12 cellular contexts compared by ENCODE assay signal in genomic region chr19:13797870-13798269, GRCh38. TPM values are rescaled to one million over a fixed set of nuclear protein-coding genes. Genes with fewer than 3 reads are reported as not detected.
A peak's percentile ranks its signal among the peaks of the same experiment; 100 is the strongest.
DNase-seq lines count a peak whose midpoint lies in the region; ATAC-seq and TF ChIP-seq lines count a peak whose summit lies in the region.
"Had no signal": no experiment of that assay in that cellular context is flagged by ENCODE, and none has a peak within 500 bp of the region (broad histone marks: within the 10 kb centered on the region; RNA-seq: fewer than 3 reads in every experiment).

No MANE protein-coding gene starts in this region.

- H3K27me3 Mint-ChIP-seq in WTC11 (ENCODE audit: low read depth) = no peaks in the 10 kb centered on the region
- no peaks in the 10 kb centered on the region for H3K27me3 Mint-ChIP-seq in activated CD8-positive, alpha-beta memory T cell treated with anti-CD3 and anti-CD28 coated beads, Interleukin-2, amount 10 ng/mL, durations not matched to agents 7 days and 5 days

- peak overlapping the region; percentile 41; the same call in 1 of the 2 replicates for H3K9ac ChIP-seq in HCT116 (ENCODE audit: low read length)

- no peaks in the 10 kb centered on the region for H3K9me2 ChIP-seq in HCT116 (ENCODE audit: insufficient read depth)

- CTCF ChIA-PET in HCT116 (lab: Charles Lee) = interaction anchor here (1.2 to 1.3 kb wide), 3 partner anchors 37 to 65 kb away, joined by 3 read pairs; no protein-coding TSS in a partner anchor
- CTCF ChIA-PET in WTC11 (lab: Charles Lee) = interaction anchor here (0.5 to 4.0 kb wide), 7 partner anchors 11 to 634 kb away, joined by 3 to 27 read pairs (median 4); no protein-coding TSS in a partner anchor
- CTCF ChIA-PET in activated CD8-positive, alpha-beta memory T cell treated with anti-CD3 and anti-CD28 coated beads, Interleukin-2, amount 10 ng/mL, durations not matched to agents 7 days and 5 days (lab: Charles Lee) = interaction anchor here (1.2 to 6.3 kb wide), 4 partner anchors 10 to 65 kb away, joined by 3 to 39 read pairs (median 8); no protein-coding TSS in a partner anchor

- RAD21 ChIA-PET in HCT116 (lab: Charles Lee; ENCODE audit: low non-redundant PET in 1 of 2, low total read pairs in 2 of 2, uncharacterized antibody in 2 of 2, unreplicated experiment in 2 of 2) = interaction anchor here in 1 of 2 experiments (1.8 kb wide), 1 partner anchor 64 kb away, joined by 4 read pairs; no protein-coding TSS in a partner anchor

- H3K4me1 ChIP-seq in HCT116 (ENCODE audit: control insufficient read depth in 1 of 2, insufficient read depth in 2 of 2, low read length in 2 of 2) = peaks cover 36 to 52% of the 10 kb centered on the region in 2 experiments

- H3K79me2 ChIP-seq in HCT116 (ENCODE audit: insufficient read depth, low read length) = peaks cover 6% of the 10 kb centered on the region; the same call in 1 of the 2 replicates

- no peaks in the 10 kb centered on the region for H3K36me3 ChIP-seq in HCT116 (ENCODE audit: control insufficient read depth in 1 of 2, insufficient read depth in 2 of 2, low read length in 2 of 2)

- no peak for ATAC-seq in HCT116
- ATAC-seq in WTC11 = no peak
- no peak for ATAC-seq in activated CD8-positive, alpha-beta memory T cell treated with anti-CD3 and anti-CD28 coated beads, Interleukin-2, amount 10 ng/mL, durations not matched to agents 7 days and 5 days

- DNase-seq in HCT116 (ENCODE audit: low read depth, low spot score) (no peak), WTC11 (ENCODE audit: low spot score) (no peak), fibroblast of villous mesenchyme (ENCODE audit: low read depth) (peak; percentile 64), stromal cell of bone marrow (ENCODE audit: low read depth) (peak; percentile 48), T-helper 1 cell (no peak), NCI-H146 (lab: John Stamatoyannopoulos, UW) (no peak), NCI-H2081 treated with DMSO at 0.1 percent for 48 hours (lab: John Stamatoyannopoulos, UW) (no peak)
- no peak for DNase-seq in activated CD8-positive, alpha-beta memory T cell treated with anti-CD3 and anti-CD28 coated beads, Interleukin-2, amount 10 ng/mL, durations not matched to agents 7 days and 5 days
- DNase-seq: activated CD8-positive, alpha-beta memory T cell treated with anti-CD3 and anti-CD28 coated beads, Interleukin-2, amount 50 U/mL, for 4 hours; effector CD4-positive, alpha-beta T cell; SJCRH30; stimulated activated naive CD4-positive, alpha-beta T cell had no signal

- H3K4me3 Mint-ChIP-seq in WTC11 = no peak overlapping the region
- no peak overlapping the region for H3K4me3 Mint-ChIP-seq in activated CD8-positive, alpha-beta memory T cell treated with anti-CD3 and anti-CD28 coated beads, Interleukin-2, amount 10 ng/mL, durations not matched to agents 7 days and 5 days

- H3K27ac Mint-ChIP-seq in WTC11 = peak overlapping the region; percentile 15; the same call in 1 of the 2 replicates
- H3K27ac Mint-ChIP-seq in activated CD8-positive, alpha-beta memory T cell treated with anti-CD3 and anti-CD28 coated beads, Interleukin-2, amount 10 ng/mL, durations not matched to agents 7 days and 5 days = no peak overlapping the region

- TF ChIP-seq RAD21 in HCT116 (IDR thresholded peaks at IDR 0.05; ENCODE audit: low read depth) = no peak

- no peak overlapping the region for H2AFZ ChIP-seq in HCT116 (ENCODE audit: low read depth, low read length, poor library complexity, severe bottlenecking)

- POLR2A ChIA-PET in HCT116 (lab: Charles Lee) (interaction anchor here (0.6 to 1.6 kb wide), 4 partner anchors 55 to 75 kb away, joined by 3 to 8 read pairs (median 4); no protein-coding TSS in a partner anchor), WTC11 (lab: Charles Lee) (interaction anchor here (2.1 kb wide), 1 partner anchor 64 kb away, joined by 6 read pairs; no protein-coding TSS in a partner anchor)

- no peak overlapping the region for H3K4me3 ChIP-seq in HCT116 (replicated peaks in 1 of 2; ENCODE audit: low read depth in 1 of 2, low read length in 2 of 2)
- H3K4me3 ChIP-seq in fibroblast of villous mesenchyme (ENCODE audit: low read depth, low read length) = no peak overlapping the region

- BruUV-seq in HCT116 (replicated peaks; lab: Mats Ljungman, UMichigan) = no TSS peak

- TF ChIP-seq POLR2A in HCT116 (IDR thresholded peaks at IDR 0.05; ENCODE audit: borderline replicate concordance, extremely low read depth, insufficient read depth, insufficient read length) = no peak

- no peaks in the 10 kb centered on the region for H3K9me3 ChIP-seq in HCT116 (ENCODE audit: control insufficient read depth in 1 of 2, insufficient read depth in 1 of 2, low read depth in 1 of 2, low read length in 2 of 2)
- H3K9me3 ChIP-seq: SJCRH30 had no signal

- H3K4me1 Mint-ChIP-seq in WTC11 = peaks cover 16% of the 10 kb centered on the region
- H3K4me1 Mint-ChIP-seq in activated CD8-positive, alpha-beta memory T cell treated with anti-CD3 and anti-CD28 coated beads, Interleukin-2, amount 10 ng/mL, durations not matched to agents 7 days and 5 days = peaks cover 18% of the 10 kb centered on the region

- no peak for TF ChIP-seq CTCF in HCT116 (IDR thresholded peaks at IDR 0.05 in 2 of 3, conservative IDR thresholded peaks at IDR 0.05 in 1 of 3; ENCODE audit: borderline replicate concordance in 1 of 3, insufficient read depth in 1 of 3, low read depth in 2 of 3, low read length in 2 of 3)
- no peak for TF ChIP-seq CTCF in WTC11 (IDR thresholded peaks at IDR 0.05)
- TF ChIP-seq CTCF in fibroblast of villous mesenchyme (IDR thresholded peaks at IDR 0.05; ENCODE audit: insufficient read depth, low read depth, low read length) = no peak

- no peaks in the 10 kb centered on the region for H3K9me3 Mint-ChIP-seq in WTC11
- H3K9me3 Mint-ChIP-seq in activated CD8-positive, alpha-beta memory T cell treated with anti-CD3 and anti-CD28 coated beads, Interleukin-2, amount 10 ng/mL, durations not matched to agents 7 days and 5 days (ENCODE audit: low read depth) = no peaks in the 10 kb centered on the region

- no peaks in the 10 kb centered on the region for H3K27me3 ChIP-seq in HCT116 (ENCODE audit: insufficient read depth, low read length)
- H3K27me3 ChIP-seq: SJCRH30 had no signal

- peak overlapping the region; percentile 93 for H3K4me2 ChIP-seq in HCT116 (ENCODE audit: low read length)

- intact Hi-C loops in HCT116 (cut with micrococcal nuclease) = loop anchor here (5.0 kb wide), 1 partner anchor 44 kb away; no protein-coding TSS in a partner anchor

- H3K27ac ChIP-seq in HCT116 (ENCODE audit: low read depth, low read length) = peak overlapping the region; percentile 32

- peaks cover 10% of the 10 kb centered on the region for H3K36me3 Mint-ChIP-seq in WTC11
- no peaks in the 10 kb centered on the region for H3K36me3 Mint-ChIP-seq in activated CD8-positive, alpha-beta memory T cell treated with anti-CD3 and anti-CD28 coated beads, Interleukin-2, amount 10 ng/mL, durations not matched to agents 7 days and 5 days

- H4K20me1 ChIP-seq in HCT116 (ENCODE audit: insufficient read depth) = no peaks in the 10 kb centered on the region

TF ChIP-seq in HCT116, 20 proteins besides CTCF, POLR2A, EP300 and RAD21:
- TF ChIP-seq CEBPB (IDR thresholded peaks at IDR 0.05; ENCODE audit: low read depth) (peak; percentile 96), POLR2AphosphoS5 (IDR thresholded peaks at IDR 0.05; ENCODE audit: low read depth, low read length) (no peak)

TF ChIP-seq in WTC11, 78 proteins besides CTCF, POLR2A, EP300 and RAD21:
- TF ChIP-seq ZNF138 (CRISPR knock-in tag; conservative IDR thresholded peaks at IDR 0.05) = no peak
- no peak for TF ChIP-seq GTF2I (CRISPR knock-in tag; conservative IDR thresholded peaks at IDR 0.05)
- TF ChIP-seq FOXP1 (CRISPR knock-in tag; IDR thresholded peaks at IDR 0.05; ENCODE audit: borderline replicate concordance) = no peak
- no peak for TF ChIP-seq KAT7 (CRISPR knock-in tag; IDR thresholded peaks at IDR 0.05; ENCODE audit: borderline replicate concordance)
- no peak for TF ChIP-seq TP53 (CRISPR knock-in tag; IDR thresholded peaks at IDR 0.05)
- no peak for TF ChIP-seq E2F4 (CRISPR knock-in tag; IDR thresholded peaks at IDR 0.05; ENCODE audit: borderline replicate concordance, low read depth)

RNA-seq across cellular contexts. Expression of gene ZSWIM4, which starts 2.6 kb away (rescaled TPM):
- 9.8 TPM for total RNA-seq in HCT116 (2021; ENCODE audit: unreplicated experiment)
- 5.4 and 6.1 TPM in 2 replicates for polyA plus RNA-seq in HCT116 (2012)
- 33.4 to 35.5 TPM (median 34.2 TPM) in 3 replicates for total RNA-seq in WTC11 (2021)
- total RNA-seq in fibroblast of villous mesenchyme = 12.1 and 13.2 TPM in 2 replicates
- 1 to 10 TPM; 8.1 to 8.4 TPM for total RNA-seq in activated CD8-positive, alpha-beta memory T cell treated with anti-CD3 and anti-CD28 coated beads, Interleukin-2, amount 10 ng/mL, durations not matched to agents 7 days and 5 days

RNA-seq across cellular contexts. Expression of gene C19orf53, which starts 23.6 kb away (rescaled TPM):
- total RNA-seq in HCT116 (2021; ENCODE audit: unreplicated experiment) (115 TPM), WTC11 (2021) (102 to 112 TPM (median 110 TPM) in 3 replicates), fibroblast of villous mesenchyme (37.6 and 63.1 TPM in 2 replicates)
- 217 and 237 TPM in 2 replicates for polyA plus RNA-seq in HCT116 (2012)
- total RNA-seq in activated CD8-positive, alpha-beta memory T cell treated with anti-CD3 and anti-CD28 coated beads, Interleukin-2, amount 10 ng/mL, durations not matched to agents 7 days and 5 days = 10 to 100 TPM; 77.7 to 94.0 TPM

RNA-seq across cellular contexts. Expression of gene MRI1, which starts 33.5 kb away (rescaled TPM):
- total RNA-seq in HCT116 (2021; ENCODE audit: unreplicated experiment) (19.6 TPM), WTC11 (2021) (27.9 to 29.9 TPM (median 28.1 TPM) in 3 replicates), fibroblast of villous mesenchyme (27.2 and 44.1 TPM in 2 replicates)
- 11.1 and 13.1 TPM in 2 replicates for polyA plus RNA-seq in HCT116 (2012)
- 10 to 100 TPM; 51.7 to 59.3 TPM for total RNA-seq in activated CD8-positive, alpha-beta memory T cell treated with anti-CD3 and anti-CD28 coated beads, Interleukin-2, amount 10 ng/mL, durations not matched to agents 7 days and 5 days

Comparison
In these comparisons a context has a peak if more than half of its experiments do, and no peak if none do; other contexts are left out.
1. DNase-seq: peak in fibroblast of villous mesenchyme (single experiment) and stromal cell of bone marrow (single experiment); none in HCT116 (single experiment), WTC11 (single experiment), T-helper 1 cell (0 of 5), NCI-H146 (single experiment), NCI-H2081 treated with DMSO at 0.1 percent for 48 hours (single experiment) and activated CD8-positive, alpha-beta memory T cell treated with anti-CD3 and anti-CD28 coated beads, Interleukin-2, amount 10 ng/mL, durations not matched to agents 7 days and 5 days (single experiment).